16 cellular contexts compared by ENCODE assay signal in genomic region chr13:105616313-105617075, GRCh38.
DNase-seq lines count a peak whose midpoint lies in the region; ATAC-seq, FAIRE-seq and TF ChIP-seq lines count a peak whose summit lies in the region.
"Had no signal": no experiment of that assay in that cellular context is flagged by ENCODE, and none has a peak within 500 bp of the region (broad histone marks: within the 10 kb centered on the region; RNA-seq: fewer than 3 reads in every experiment).

No MANE protein-coding gene starts in this region.

- TF ChIP-seq CTCF in D721Med (IDR thresholded peaks at IDR 0.05; ENCODE audit: insufficient read depth, missing control alignments): no peak
- no peak for TF ChIP-seq CTCF in astrocyte (IDR thresholded peaks at IDR 0.05; ENCODE audit: insufficient read depth, low read depth, low read length)
- no peak for TF ChIP-seq CTCF in WTC11 (IDR thresholded peaks at IDR 0.05)

- CTCF ChIA-PET in WTC11 (lab: Charles Lee): interaction anchor here (1.0 kb wide), 1 partner anchor 206 kb away, joined by 3 read pairs; no protein-coding TSS in a partner anchor

- H3K4me2 ChIP-seq in astrocyte (ENCODE audit: low read length): no peak overlapping the region

- H3K9me3 ChIP-seq in astrocyte (ENCODE audit: insufficient read depth, low read depth, low read length): no peaks in the 10 kb centered on the region

- no peak overlapping the region for H3K4me3 ChIP-seq in astrocyte (ENCODE audit: insufficient read depth, low read depth, low read length)
- H3K4me3 ChIP-seq: K562 had no signal

- no peaks in the 10 kb centered on the region for H3K36me3 Mint-ChIP-seq in astrocyte (ENCODE audit: low read depth, unreplicated experiment)
- no peaks in the 10 kb centered on the region for H3K36me3 Mint-ChIP-seq in WTC11

- H4K20me1 ChIP-seq in astrocyte (ENCODE audit: insufficient read depth, low read length): no peaks in the 10 kb centered on the region

- ATAC-seq in HG02852 (IDR thresholded peaks at IDR 0.05; ENCODE audit: unreplicated experiment): no peak
- no peak for ATAC-seq in HG03354 (IDR thresholded peaks at IDR 0.05; ENCODE audit: poor library complexity, severe bottlenecking, unreplicated experiment)
- no peak for ATAC-seq in WTC11
- ATAC-seq: K562, Panc1 had no signal

- H2AFZ ChIP-seq in astrocyte (ENCODE audit: low read depth, low read length): peak overlapping the region; percentile 5

- H3K4me3 Mint-ChIP-seq in astrocyte (ENCODE audit: unreplicated experiment): no peak overlapping the region
- no peak overlapping the region for H3K4me3 Mint-ChIP-seq in WTC11

- H3K9ac ChIP-seq in astrocyte (ENCODE audit: low read length): no peak overlapping the region

- H3K27me3 ChIP-seq in astrocyte (ENCODE audit: insufficient read depth, low read length): no peaks in the 10 kb centered on the region

- H3K27ac Mint-ChIP-seq in astrocyte (ENCODE audit: unreplicated experiment) (no peak overlapping the region), WTC11 (no peak overlapping the region)

- peak; percentile 46 for FAIRE-seq in D721Med (lab: Jason Lieb, UNC)
- no peak for FAIRE-seq in HTR-8/SVneo (lab: Jason Lieb, UNC)
- no peak for FAIRE-seq in astrocyte (lab: Jason Lieb, UNC)
- FAIRE-seq: K562 had no signal

- H3K27me3 Mint-ChIP-seq in astrocyte (ENCODE audit: low read depth, unreplicated experiment): no peaks in the 10 kb centered on the region
- H3K27me3 Mint-ChIP-seq in WTC11 (ENCODE audit: low read depth): no peaks in the 10 kb centered on the region

- H3K27ac ChIP-seq in astrocyte (ENCODE audit: low read depth, low read length): no peak overlapping the region

- POLR2A ChIA-PET in WTC11 (lab: Charles Lee): no interaction called here

- DNase-seq in D721Med (ENCODE audit: insufficient read length, low spot score): no peak
- peak; percentile 15 for DNase-seq in HTR-8/SVneo (ENCODE audit: insufficient read length, low spot score)
- DNase-seq in astrocyte (ENCODE audit: low read depth): peak; percentile 53
- DNase-seq in left kidney (ENCODE audit: low read depth, low spot score): peak; percentile 1
- no peak for DNase-seq in mesenteric fat pad (ENCODE audit: low spot score)
- no peak for DNase-seq in WTC11 (ENCODE audit: low spot score)
- DNase-seq: AML-193, DMS79 treated with DMSO at 0.1 percent for 48 hours, NCI-H1092, NCI-H1694, NCI-H774, Right ventricle myocardium superior had no signal

- peaks cover 6% of the 10 kb centered on the region for H3K4me1 ChIP-seq in astrocyte (ENCODE audit: insufficient read depth, low read length)

- peaks cover 12% of the 10 kb centered on the region for H3K4me1 Mint-ChIP-seq in astrocyte (ENCODE audit: low read depth, unreplicated experiment)
- peaks cover 14% of the 10 kb centered on the region for H3K4me1 Mint-ChIP-seq in WTC11

- no peaks in the 10 kb centered on the region for H3K79me2 ChIP-seq in astrocyte (ENCODE audit: insufficient read depth, low read length)

- H3K9me3 Mint-ChIP-seq in astrocyte (ENCODE audit: unreplicated experiment): no peaks in the 10 kb centered on the region
- peaks cover 4% of the 10 kb centered on the region for H3K9me3 Mint-ChIP-seq in WTC11

- H3K36me3 ChIP-seq in astrocyte (ENCODE audit: insufficient read depth, low read length): no peaks in the 10 kb centered on the region

TF ChIP-seq in WTC11, 78 proteins besides CTCF, POLR2A, EP300 and RAD21 (continues in another document):
- TF ChIP-seq CBFB (CRISPR knock-in tag; IDR thresholded peaks at IDR 0.05; ENCODE audit: low read depth) (no peak), ZNF232 (CRISPR knock-in tag; IDR thresholded peaks at IDR 0.05) (no peak), IRF1 (CRISPR knock-in tag; IDR thresholded peaks at IDR 0.05) (no peak), PRRX2 (CRISPR knock-in tag; IDR thresholded peaks at IDR 0.05) (no peak), ZNF423 (CRISPR knock-in tag; IDR thresholded peaks at IDR 0.05) (no peak), AR (CRISPR knock-in tag; IDR thresholded peaks at IDR 0.05) (no peak), ZNF396 (CRISPR knock-in tag; IDR thresholded peaks at IDR 0.05; ENCODE audit: borderline replicate concordance) (no peak), TCF7 (CRISPR knock-in tag; IDR thresholded peaks at IDR 0.05; ENCODE audit: low read depth) (no peak), NR3C1 (CRISPR knock-in tag; conservative IDR thresholded peaks at IDR 0.05; ENCODE audit: low read depth) (no peak), PRDM15 (CRISPR knock-in tag; IDR thresholded peaks at IDR 0.05) (no peak), RORB (CRISPR knock-in tag; IDR thresholded peaks at IDR 0.05) (no peak), ZNF425 (CRISPR knock-in tag; conservative IDR thresholded peaks at IDR 0.05) (no peak)

Comparison
In these comparisons a context has a peak if more than half of its experiments do, and no peak if none do; other contexts are left out.
1. DNase-seq: peak in HTR-8/SVneo (single experiment), astrocyte (single experiment) and left kidney (single experiment); none in D721Med (single experiment), mesenteric fat pad (single experiment) and WTC11 (single experiment).